1 cellular context compared by ENCODE assay signal in genomic region chr6:35728663-35729348, GRCh38.
TF ChIP-seq lines count a peak whose summit lies in the region.

No MANE protein-coding gene starts in this region.

TF ChIP-seq in HepG2, 621 proteins besides CTCF, POLR2A, EP300 and RAD21 (continues in another document):
- TF ChIP-seq ZNF781 (CRISPR knock-in tag; IDR thresholded peaks at IDR 0.05; ENCODE audit: borderline replicate concordance, not compliant biosample characterization) (no peak), U2AF2 (IDR thresholded peaks at IDR 0.05; ENCODE audit: low read depth, low read length) (no peak), TBL1XR1 (IDR thresholded peaks at IDR 0.05; ENCODE audit: borderline replicate concordance, low read length, partially characterized antibody) (no peak), HIC2 (CRISPR knock-in tag; IDR thresholded peaks at IDR 0.05; ENCODE audit: low read depth) (peak; percentile 80), FOXO4 (CRISPR knock-in tag; conservative IDR thresholded peaks at IDR 0.05) (no peak), TOE1 (CRISPR knock-in tag; IDR thresholded peaks at IDR 0.05) (no peak), ZNF878 (CRISPR knock-in tag; IDR thresholded peaks at IDR 0.05) (no peak), TAF1 (CRISPR knock-in tag; IDR thresholded peaks at IDR 0.05) (peak; percentile 3), E2F1 (CRISPR knock-in tag; IDR thresholded peaks at IDR 0.05) (no peak), ZSCAN30 (CRISPR knock-in tag; IDR thresholded peaks at IDR 0.05) (no peak), ZNF777 (CRISPR knock-in tag; IDR thresholded peaks at IDR 0.05) (no peak), ZNF614 (CRISPR knock-in tag; IDR thresholded peaks at IDR 0.05; ENCODE audit: borderline replicate concordance) (no peak), ZBTB3 (CRISPR knock-in tag; IDR thresholded peaks at IDR 0.05; ENCODE audit: borderline replicate concordance, low read depth) (no peak), ZNF232 (CRISPR knock-in tag; IDR thresholded peaks at IDR 0.05; ENCODE audit: borderline replicate concordance) (no peak), BRD4 (CRISPR knock-in tag; IDR thresholded peaks at IDR 0.05) (no peak), FOSL1 (CRISPR knock-in tag; IDR thresholded peaks at IDR 0.05; ENCODE audit: borderline replicate concordance) (no peak), ZNF607 (CRISPR knock-in tag; IDR thresholded peaks at IDR 0.05; ENCODE audit: borderline replicate concordance) (no peak), ZNF556 (CRISPR knock-in tag; IDR thresholded peaks at IDR 0.05; ENCODE audit: borderline replicate concordance) (no peak), ISL2 (CRISPR knock-in tag; IDR thresholded peaks at IDR 0.05) (no peak), MAFK (conservative IDR thresholded peaks at IDR 0.05 in 1 of 2, IDR thresholded peaks at IDR 0.05 in 1 of 2; ENCODE audit: low read length in 2 of 2) (no peak), BRCA1 (CRISPR knock-in tag; IDR thresholded peaks at IDR 0.05) (no peak), ZNF605 (CRISPR knock-in tag; IDR thresholded peaks at IDR 0.05) (0 out of 2 replicates have a peak, but pooled peaks have one; percentile 16), MIER2 (CRISPR knock-in tag; IDR thresholded peaks at IDR 0.05) (no peak), GFI1 (CRISPR knock-in tag; IDR thresholded peaks at IDR 0.05; ENCODE audit: borderline replicate concordance) (no peak), ZNF670 (CRISPR knock-in tag; IDR thresholded peaks at IDR 0.05; ENCODE audit: borderline replicate concordance) (no peak), HOXD1 (CRISPR knock-in tag; IDR thresholded peaks at IDR 0.05) (no peak), ZNF446 (CRISPR knock-in tag; IDR thresholded peaks at IDR 0.05) (no peak), ZNF251 (CRISPR knock-in tag; IDR thresholded peaks at IDR 0.05) (no peak), HOXA3 (CRISPR knock-in tag; IDR thresholded peaks at IDR 0.05) (no peak), NFYB (CRISPR knock-in tag; IDR thresholded peaks at IDR 0.05) (no peak), NONO (IDR thresholded peaks at IDR 0.05) (no peak), NONO (CRISPR knock-in tag; conservative IDR thresholded peaks at IDR 0.05) (no peak), NFKBIZ (CRISPR knock-in tag; IDR thresholded peaks at IDR 0.05) (no peak), MTF1 (CRISPR knock-in tag; IDR thresholded peaks at IDR 0.05) (no peak), MED13 (CRISPR knock-in tag; IDR thresholded peaks at IDR 0.05) (no peak), ZNF550 (CRISPR knock-in tag; IDR thresholded peaks at IDR 0.05; ENCODE audit: borderline replicate concordance) (no peak), NR2F6 (IDR thresholded peaks at IDR 0.05) (no peak), NR2F6 (CRISPR knock-in tag; IDR thresholded peaks at IDR 0.05) (0 out of 2 replicates have a peak, but pooled peaks have one; percentile 3), POGZ (CRISPR knock-in tag; IDR thresholded peaks at IDR 0.05) (no peak), ZMYM4 (CRISPR knock-in tag; IDR thresholded peaks at IDR 0.05) (no peak), KLF16 (CRISPR knock-in tag; IDR thresholded peaks at IDR 0.05) (no peak), SATB2 (CRISPR knock-in tag; IDR thresholded peaks at IDR 0.05) (no peak), TIGD3 (CRISPR knock-in tag; IDR thresholded peaks at IDR 0.05; ENCODE audit: borderline replicate concordance) (no peak), RARG (CRISPR knock-in tag; IDR thresholded peaks at IDR 0.05; ENCODE audit: low read depth) (no peak), ZNF746 (CRISPR knock-in tag; IDR thresholded peaks at IDR 0.05) (0 out of 2 replicates have a peak, but pooled peaks have one; percentile 24), ZFP36L2 (CRISPR knock-in tag; IDR thresholded peaks at IDR 0.05) (no peak), ZNF839 (CRISPR knock-in tag; IDR thresholded peaks at IDR 0.05; ENCODE audit: borderline replicate concordance) (no peak), ZMAT5 (CRISPR knock-in tag; IDR thresholded peaks at IDR 0.05; ENCODE audit: borderline replicate concordance, low read depth) (no peak), ZNF577 (CRISPR knock-in tag; IDR thresholded peaks at IDR 0.05; ENCODE audit: borderline replicate concordance, low read depth) (no peak), ZFP36 (IDR thresholded peaks at IDR 0.05; ENCODE audit: borderline replicate concordance, low read depth, low read length, partially characterized antibody) (no peak), SMAD1 (CRISPR knock-in tag; IDR thresholded peaks at IDR 0.05; ENCODE audit: borderline replicate concordance, low read depth) (0 out of 2 replicates have a peak, but pooled peaks have one; percentile 10), IKZF4 (CRISPR knock-in tag; IDR thresholded peaks at IDR 0.05; ENCODE audit: borderline replicate concordance, low read depth, not compliant biosample characterization) (no peak), PAF1 (CRISPR knock-in tag; IDR thresholded peaks at IDR 0.05) (no peak), CENPBD1 (CRISPR knock-in tag; IDR thresholded peaks at IDR 0.05; ENCODE audit: borderline replicate concordance, low read depth) (no peak), CAMTA2 (CRISPR knock-in tag; IDR thresholded peaks at IDR 0.05; ENCODE audit: borderline replicate concordance) (no peak), TBX3 (IDR thresholded peaks at IDR 0.05; ENCODE audit: borderline replicate concordance) (no peak), RARA (CRISPR knock-in tag; IDR thresholded peaks at IDR 0.05) (no peak), SALL2 (CRISPR knock-in tag; IDR thresholded peaks at IDR 0.05) (no peak), ZNF121 (CRISPR knock-in tag; IDR thresholded peaks at IDR 0.05) (no peak), SOX5 (CRISPR knock-in tag; IDR thresholded peaks at IDR 0.05; ENCODE audit: borderline replicate concordance) (no peak), TGIF2 (CRISPR knock-in tag; IDR thresholded peaks at IDR 0.05) (peak; percentile 55; the same call in 1 of the 2 replicates), ZNF280B (CRISPR knock-in tag; IDR thresholded peaks at IDR 0.05; ENCODE audit: borderline replicate concordance) (0 out of 2 replicates have a peak, but pooled peaks have one; percentile 56), NPAS2 (CRISPR knock-in tag; IDR thresholded peaks at IDR 0.05; ENCODE audit: borderline replicate concordance) (no peak), NFKB2 (CRISPR knock-in tag; IDR thresholded peaks at IDR 0.05; ENCODE audit: borderline replicate concordance) (peak; percentile 49; the same call in 1 of the 2 replicates), ZNF652 (CRISPR knock-in tag; IDR thresholded peaks at IDR 0.05; ENCODE audit: borderline replicate concordance, low read depth) (no peak), THAP11 (CRISPR knock-in tag; IDR thresholded peaks at IDR 0.05) (no peak), ZNF160 (CRISPR knock-in tag; IDR thresholded peaks at IDR 0.05) (no peak), ZNF615 (CRISPR knock-in tag; IDR thresholded peaks at IDR 0.05; ENCODE audit: borderline replicate concordance) (no peak), ZFP41 (CRISPR knock-in tag; IDR thresholded peaks at IDR 0.05; ENCODE audit: borderline replicate concordance) (no peak), RBM39 (IDR thresholded peaks at IDR 0.05; ENCODE audit: low read depth, low read length, poor library complexity, severe bottlenecking) (peak; percentile 31), IRF9 (CRISPR knock-in tag; IDR thresholded peaks at IDR 0.05; ENCODE audit: borderline replicate concordance) (peak; percentile 61; the same call in 1 of the 2 replicates), POLR2AphosphoS2 (IDR thresholded peaks at IDR 0.05; ENCODE audit: low read depth, low read length) (no peak), SALL1 (CRISPR knock-in tag; IDR thresholded peaks at IDR 0.05) (no peak), ZNF549 (CRISPR knock-in tag; IDR thresholded peaks at IDR 0.05) (no peak), ZNF740 (CRISPR knock-in tag; IDR thresholded peaks at IDR 0.05) (no peak), HNRNPL (IDR thresholded peaks at IDR 0.05; ENCODE audit: low read depth, low read length) (peak; percentile 92), HHEX (CRISPR knock-in tag; IDR thresholded peaks at IDR 0.05) (no peak), YEATS4 (CRISPR knock-in tag; IDR thresholded peaks at IDR 0.05; ENCODE audit: borderline replicate concordance) (no peak), NRL (CRISPR knock-in tag; IDR thresholded peaks at IDR 0.05; ENCODE audit: borderline replicate concordance) (peak; percentile 58; the same call in 1 of the 2 replicates), GABPA (IDR thresholded peaks at IDR 0.05; ENCODE audit: low read depth, low read length) (no peak), GABPA (CRISPR knock-in tag; IDR thresholded peaks at IDR 0.05; ENCODE audit: low read depth) (no peak), ZNF430 (CRISPR knock-in tag; IDR thresholded peaks at IDR 0.05) (no peak), RXRA (CRISPR knock-in tag; IDR thresholded peaks at IDR 0.05) (peak; percentile 29; the same call in 1 of the 2 replicates), ATF1 (CRISPR knock-in tag; IDR thresholded peaks at IDR 0.05) (no peak)
